ENCODE assay signal across 2 cellular contexts in genomic region chr10:60385399-60385738, GRCh38.
TF ChIP-seq lines count a peak whose summit lies in the region.

No MANE protein-coding gene starts in this region.

TF ChIP-seq in A549, 52 proteins besides CTCF, POLR2A, EP300 and RAD21:
- TF ChIP-seq NFE2L2 (conservative IDR thresholded peaks at IDR 0.05; ENCODE audit: low read length): no peak
- TF ChIP-seq CEBPB (IDR thresholded peaks at IDR 0.05): peak in 1 of 2 experiments; percentile 34; a peak in 1 of 4 replicates

TF ChIP-seq in HCT116, 20 proteins besides CTCF, POLR2A, EP300 and RAD21:
- no peak for TF ChIP-seq JUND (IDR thresholded peaks at IDR 0.05)
- TF ChIP-seq ZBTB33 (IDR thresholded peaks at IDR 0.05; ENCODE audit: extremely low read depth, insufficient replicate concordance, low read length): no peak
- no peak for TF ChIP-seq EZH2phosphoT487 (IDR thresholded peaks at IDR 0.05; ENCODE audit: borderline replicate concordance)
- TF ChIP-seq SP1 (IDR thresholded peaks at IDR 0.05; ENCODE audit: low read depth): no peak
- TF ChIP-seq CEBPB (IDR thresholded peaks at IDR 0.05; ENCODE audit: low read depth): no peak
- no peak for TF ChIP-seq SIN3A (IDR thresholded peaks at IDR 0.05; ENCODE audit: low read depth)
- no peak for TF ChIP-seq TCF7L2 (IDR thresholded peaks at IDR 0.05; ENCODE audit: borderline replicate concordance, extremely low read depth, insufficient read depth, insufficient read length)
- TF ChIP-seq CBX3 (IDR thresholded peaks at IDR 0.05; ENCODE audit: low read depth): no peak
- TF ChIP-seq ATF3 (IDR thresholded peaks at IDR 0.05): no peak
- no peak for TF ChIP-seq FOSL1 (IDR thresholded peaks at IDR 0.05; ENCODE audit: low read depth)
- no peak for TF ChIP-seq POLR2AphosphoS5 (IDR thresholded peaks at IDR 0.05; ENCODE audit: low read depth, low read length)
- TF ChIP-seq EZH2 (IDR thresholded peaks at IDR 0.05): no peak
- no peak for TF ChIP-seq YY1 (IDR thresholded peaks at IDR 0.05; ENCODE audit: extremely low read depth, insufficient replicate concordance, low read depth, low read length)
- no peak for TF ChIP-seq EGR1 (IDR thresholded peaks at IDR 0.05; ENCODE audit: low read depth)
- TF ChIP-seq ELF1 (IDR thresholded peaks at IDR 0.05; ENCODE audit: borderline replicate concordance, low read depth): no peak
- TF ChIP-seq ZNF274 (IDR thresholded peaks at IDR 0.05; ENCODE audit: low read depth, low read length): no peak
- no peak for TF ChIP-seq ZFX (IDR thresholded peaks at IDR 0.05)
